ENCODE assay signal across 16 cellular contexts in the genomic region with DNA sequence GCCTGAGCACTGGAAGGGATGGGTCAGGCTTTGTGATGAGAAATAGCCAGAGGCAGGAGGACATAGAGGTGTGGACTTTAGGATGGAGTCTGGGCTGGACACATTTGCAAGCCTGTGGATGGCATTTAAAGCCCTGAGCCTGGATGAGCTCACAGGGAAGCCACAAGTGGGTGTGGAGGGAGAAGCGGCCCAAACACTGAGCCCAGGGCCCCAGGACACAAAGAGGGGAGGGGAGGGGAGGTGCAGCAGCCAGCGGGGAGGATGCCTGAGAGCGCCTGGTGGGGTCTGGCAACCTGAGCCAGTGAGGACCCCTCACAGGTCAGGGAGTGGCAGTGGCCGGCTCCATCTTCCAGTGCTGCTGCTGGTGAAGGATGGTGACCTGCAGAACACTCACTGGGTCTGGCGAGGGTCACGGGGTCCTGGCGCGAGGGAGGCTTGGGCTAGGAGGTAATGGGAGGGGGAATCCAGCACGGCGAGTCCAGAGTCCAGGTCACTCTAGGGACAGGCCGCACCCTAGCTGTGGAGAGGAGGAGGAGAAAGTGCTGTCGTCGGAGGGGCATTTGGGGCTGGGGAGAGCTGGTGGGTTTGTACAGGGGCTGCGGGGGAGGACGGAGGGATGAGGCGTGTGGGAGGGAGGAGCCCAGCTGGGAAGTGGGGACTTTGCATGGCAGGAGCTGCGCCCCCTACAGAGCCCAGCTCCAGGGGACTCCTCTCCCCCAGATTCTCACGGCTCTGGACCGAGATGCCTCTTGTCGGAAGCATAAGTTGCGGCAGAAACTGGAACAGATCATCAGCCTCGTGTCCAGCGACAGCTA. TPM values are rescaled to one million over a fixed set of nuclear protein-coding genes. Genes with fewer than 3 reads are reported as not detected.
DNase-seq lines count a peak whose midpoint lies in the region; ATAC-seq and TF ChIP-seq lines count a peak whose summit lies in the region.
"Had no signal": no experiment of that assay in that cellular context is flagged by ENCODE, and none has a peak within 500 bp of the region (broad histone marks: within the 10 kb centered on the region; RNA-seq: fewer than 3 reads in every experiment).

No MANE protein-coding gene starts in this region.

- H3K9me3 ChIP-seq in AG04450 (ENCODE audit: control insufficient read depth, insufficient read depth, low read length) = no peaks in the 10 kb centered on the region; the same call in 1 of the 2 replicates
- no peaks in the 10 kb centered on the region for H3K9me3 ChIP-seq in CD8-positive, alpha-beta memory T cell (ENCODE audit: low read length)

- H3K4me1 ChIP-seq in CD8-positive, alpha-beta memory T cell (ENCODE audit: insufficient read depth, low read length) = peaks cover 4% of the 10 kb centered on the region

- H3K27me3 Mint-ChIP-seq in CD8-positive, alpha-beta memory T cell = peaks cover 0 to 7% of the 10 kb centered on the region in 2 donors
- H3K27me3 Mint-ChIP-seq: B cell; CD4-positive, alpha-beta T cell had no signal

- peak overlapping the region; percentile 11 for H3K27ac ChIP-seq in AG04450 (ENCODE audit: low read depth, low read length)
- 0 out of 2 replicates have a peak overlapping the region, but pooled peaks have one; percentile 24 for H3K27ac ChIP-seq in RWPE1
- no peak overlapping the region for H3K27ac ChIP-seq in CD8-positive, alpha-beta memory T cell (ENCODE audit: low read depth, low read length)

- POLR2A ChIA-PET in AG04450 (lab: Yijun Ruan, JAX) (no interaction called here), RWPE1 (lab: Yijun Ruan, JAX; ENCODE audit: low non-redundant PET) (no interaction called here)
- POLR2A ChIA-PET in CD8-positive, alpha-beta memory T cell (lab: Charles Lee) = no interaction called here

- H3K4me3 Mint-ChIP-seq in CD8-positive, alpha-beta memory T cell = no peak overlapping the region
- H3K4me3 Mint-ChIP-seq: B cell; CD4-positive, alpha-beta T cell; H9 had no signal

- intact Hi-C loops in posterior vena cava (cut with DNase I) = loop anchor here in 1 of 2 donors (1.0 kb wide), 1 partner anchor 29 kb away; no protein-coding TSS in a partner anchor

- peak overlapping the region in 1 of 8 donors; percentile 41 for H3K27ac Mint-ChIP-seq in CD8-positive, alpha-beta memory T cell
- H3K27ac Mint-ChIP-seq: B cell; CD4-positive, alpha-beta T cell; H9 had no signal

- no peak for ATAC-seq in HG03097 (IDR thresholded peaks at IDR 0.05; ENCODE audit: low FRiP score, unreplicated experiment)
- no peak for ATAC-seq in GM19455 (IDR thresholded peaks at IDR 0.05; ENCODE audit: unreplicated experiment)
- ATAC-seq: GM12878 had no signal

- TF ChIP-seq CTCF in AG04450 (IDR thresholded peaks at IDR 0.05; ENCODE audit: low read depth, low read length) = no peak
- no peak for TF ChIP-seq CTCF in RWPE1 (conservative IDR thresholded peaks at IDR 0.05; ENCODE audit: low read depth)

- H3K27me3 ChIP-seq in AG04450 (ENCODE audit: control insufficient read depth, insufficient read depth, low read length) = no peaks in the 10 kb centered on the region
- no peaks in the 10 kb centered on the region for H3K27me3 ChIP-seq in CD8-positive, alpha-beta memory T cell (ENCODE audit: insufficient read depth, low read length, poor library complexity, severe bottlenecking)

- CTCF ChIA-PET in AG04450 (lab: Charles Lee) = no interaction called here
- CTCF ChIA-PET in RWPE1 (lab: Yijun Ruan, JAX) = interaction anchor here (0.7 kb wide), 1 partner anchor 9 kb away, joined by 3 read pairs; no protein-coding TSS in a partner anchor
- CTCF ChIA-PET in CD8-positive, alpha-beta memory T cell (lab: Charles Lee) = no interaction called here

- H3K4me1 Mint-ChIP-seq in CD8-positive, alpha-beta memory T cell = no peaks in the 10 kb centered on the region
- H3K4me1 Mint-ChIP-seq: B cell, H9 had no signal

- H3K36me3 ChIP-seq in CD8-positive, alpha-beta memory T cell (ENCODE audit: insufficient read depth, low read length) = no peaks in the 10 kb centered on the region

- peaks cover 0 to 52% (median 0%) of the 10 kb centered on the region in 3 donors for H3K36me3 Mint-ChIP-seq in CD8-positive, alpha-beta memory T cell

- H3K9me3 Mint-ChIP-seq in CD8-positive, alpha-beta memory T cell = no peaks in the 10 kb centered on the region
- H3K9me3 Mint-ChIP-seq: CD4-positive, alpha-beta T cell had no signal

- DNase-seq in AG04450 (ENCODE audit: low read depth, low spot score) (no peak), RWPE1 (ENCODE audit: low spot score) (no peak), left kidney (ENCODE audit: low read depth, low spot score) (peak; percentile 5), posterior vena cava (ENCODE audit: low spot score) (peak; percentile 76)
- DNase-seq in CD8-positive, alpha-beta memory T cell = no peak
- DNase-seq: ACHN; C1 segment of cervical spinal cord; CD4-positive, alpha-beta T cell; DMS79; GOT3; H9; KBM-7 had no signal

- no peak overlapping the region for H3K4me3 ChIP-seq in AG04450 (ENCODE audit: low read depth, low read length)
- no peak overlapping the region for H3K4me3 ChIP-seq in CD8-positive, alpha-beta memory T cell (ENCODE audit: low read length)
- H3K4me3 ChIP-seq: GM12878 had no signal

RNA-seq across cellular contexts. Expression of gene LAGE3, which starts 7.0 kb away (rescaled TPM):
- polyA plus RNA-seq in AG04450 (2011; rRNA removed) = 9.3 and 13.2 TPM in 2 replicates
- 5.0 and 5.7 TPM in 2 replicates for polyA minus RNA-seq in AG04450 (2011; rRNA and poly(A)+ RNA removed)
- 10 to 100 TPM; 10.2 to 15.0 TPM for total RNA-seq in posterior vena cava
- 10 to 100 TPM; 72.5 to 74.6 TPM for total RNA-seq in CD8-positive, alpha-beta memory T cell
- polyA plus RNA-seq in CD8-positive, alpha-beta memory T cell = 51.2 TPM

RNA-seq across cellular contexts. Expression of gene PLXNA3, which starts 14.0 kb away (rescaled TPM):
- 20.5 and 28.1 TPM in 2 replicates for polyA plus RNA-seq in AG04450 (2011; rRNA removed)
- polyA minus RNA-seq in AG04450 (2011; rRNA and poly(A)+ RNA removed) = 49.2 and 82.6 TPM in 2 replicates
- 10 to 100 TPM; 23.7 to 31.1 TPM for total RNA-seq in posterior vena cava
- total RNA-seq in CD8-positive, alpha-beta memory T cell = 10 to 100 TPM; 34.1 to 39.2 TPM
- 0.79 TPM for polyA plus RNA-seq in CD8-positive, alpha-beta memory T cell

RNA-seq across cellular contexts. Expression of gene UBL4A, which starts 14.3 kb away (rescaled TPM):
- polyA plus RNA-seq in AG04450 (2011; rRNA removed) = 17.4 and 20.5 TPM in 2 replicates
- polyA minus RNA-seq in AG04450 (2011; rRNA and poly(A)+ RNA removed) = 18.5 and 25.3 TPM in 2 replicates
- total RNA-seq in posterior vena cava = 10 to 100 TPM; 30.1 TPM
- total RNA-seq in CD8-positive, alpha-beta memory T cell = 10 to 100 TPM; 58.9 to 64.3 TPM
- polyA plus RNA-seq in CD8-positive, alpha-beta memory T cell = 55.3 TPM

RNA-seq across cellular contexts. Expression of gene SLC10A3, which starts 18.4 kb away (rescaled TPM):
- polyA plus RNA-seq in AG04450 (2011; rRNA removed) = 10.1 and 13.8 TPM in 2 replicates
- polyA minus RNA-seq in AG04450 (2011; rRNA and poly(A)+ RNA removed) = 9.7 and 17.6 TPM in 2 replicates
- 10 to 100 TPM; 27.4 to 31.3 TPM for total RNA-seq in posterior vena cava
- total RNA-seq in CD8-positive, alpha-beta memory T cell = 10 to 100 TPM; 40.8 to 45.7 TPM
- 81.0 TPM for polyA plus RNA-seq in CD8-positive, alpha-beta memory T cell

RNA-seq across cellular contexts. Expression of gene FAM50A, which starts 28.1 kb away (rescaled TPM):
- 69.0 and 79.5 TPM in 2 replicates for polyA plus RNA-seq in AG04450 (2011; rRNA removed)
- 67.5 and 70.5 TPM in 2 replicates for polyA minus RNA-seq in AG04450 (2011; rRNA and poly(A)+ RNA removed)
- total RNA-seq in posterior vena cava = 10 to 100 TPM; 52.7 to 63.3 TPM
- 10 to 100 TPM; 79.5 to 81.3 TPM for total RNA-seq in CD8-positive, alpha-beta memory T cell
- polyA plus RNA-seq in CD8-positive, alpha-beta memory T cell = 59.6 TPM

Comparison
In these comparisons a context has a peak if more than half of its experiments do, and no peak if none do; other contexts are left out.
1. DNase-seq: peak in left kidney (single experiment) and posterior vena cava (single experiment); none in AG04450 (single experiment), RWPE1 (single experiment) and CD8-positive, alpha-beta memory T cell (0 of 5).
2. RNA of gene LAGE3, which starts 7.0 kb away (total RNA-seq): 72.5 to 74.6 TPM in CD8-positive, alpha-beta memory T cell; 10.2 to 15.0 TPM in posterior vena cava; every median in the first group is over 4 times any median in the second.